16 cellular contexts compared by ENCODE assay signal in genomic region chr6:43937236-43938177, GRCh38.
DNase-seq lines count a peak whose midpoint lies in the region; ATAC-seq and TF ChIP-seq lines count a peak whose summit lies in the region.
"Had no signal": no experiment of that assay in that cellular context is flagged by ENCODE, and none has a peak within 500 bp of the region (broad histone marks: within the 10 kb centered on the region; RNA-seq: fewer than 3 reads in every experiment).

No MANE protein-coding gene starts in this region.

- no peak for TF ChIP-seq POLR2A in IMR-90 (IDR thresholded peaks at IDR 0.05; ENCODE audit: low read depth, low read length)

- H3K23ac ChIP-seq in IMR-90 (ENCODE audit: low read depth, low read length): no peak overlapping the region
- no peak overlapping the region for H3K23ac ChIP-seq in mesendoderm (ENCODE audit: low read length)

- WGBS in IMR-90 (ENCODE audit: extremely low coverage in 2 of 2, insufficient read length in 1 of 2), 2 experiments: 80% methylated on average over 1 of the region's 7 CpGs; no CpG with 5 or more reads in 1 of the 2 experiments
- WGBS in mesendoderm (ENCODE audit: extremely low coverage, insufficient coverage, low lambda C conversion rate): no CpG with 5 or more reads among the region's 7 CpGs

- POLR2A ChIA-PET in IMR-90 (lab: Charles Lee; ENCODE audit: unreplicated experiment): no interaction called here

- no peak overlapping the region for H4K8ac ChIP-seq in IMR-90 (ENCODE audit: low read depth in 2 of 2, low read length in 2 of 2)
- no peak overlapping the region for H4K8ac ChIP-seq in mesendoderm (ENCODE audit: low read depth, low read length)

- H3K18ac ChIP-seq in IMR-90 (ENCODE audit: low read depth, low read length): no peak overlapping the region
- peak overlapping the region; percentile 19 for H3K18ac ChIP-seq in mesendoderm (ENCODE audit: low read length)

- TF ChIP-seq RAD21 in IMR-90 (IDR thresholded peaks at IDR 0.05; ENCODE audit: low read length): no peak

- CTCF ChIA-PET in IMR-90 (lab: Yijun Ruan, JAX): interaction anchor here (0.5 to 1.1 kb wide), 3 partner anchors 10 to 22 kb away, joined by 3 to 4 read pairs (median 3); no protein-coding TSS in a partner anchor

- H4K91ac ChIP-seq in IMR-90 (ENCODE audit: insufficient read depth, low read depth, low read length): no peak overlapping the region

- ATAC-seq in IMR-90 (ENCODE audit: low read depth) (no peak), HG02623 (IDR thresholded peaks at IDR 0.05; ENCODE audit: unreplicated experiment) (no peak)
- ATAC-seq in stimulated activated naive CD8-positive, alpha-beta T cell treated with anti-CD3 and anti-CD28 coated beads, Interleukin-15, Interleukin-2, amounts not matched to agents 100 U/mL and 50 U/mL, for 24 hours: peak; percentile 7
- ATAC-seq: mucosa of descending colon, PC-3 had no signal

- no peaks in the 10 kb centered on the region for H3K9me3 ChIP-seq in IMR-90 (ENCODE audit: control insufficient read depth, insufficient read depth, low read length)
- H3K9me3 ChIP-seq: BLaER1 treated with 17β-estradiol and CSF1 and Interleukin-3, amounts not matched to agents 10 nM and 100 nM; mucosa of descending colon; pancreas had no signal

- H3K4me1 Mint-ChIP-seq in brain: peaks cover 78% of the 10 kb centered on the region
- H3K4me1 Mint-ChIP-seq: immature natural killer cell had no signal

- H3K27me3 ChIP-seq in IMR-90 (ENCODE audit: control insufficient read depth, insufficient read depth, low read length): peaks cover 21% of the 10 kb centered on the region
- H3K27me3 ChIP-seq in mesendoderm (ENCODE audit: insufficient read depth, low read length, poor library complexity): no peaks in the 10 kb centered on the region
- H3K27me3 ChIP-seq: BLaER1 treated with 17β-estradiol and CSF1 and Interleukin-3, amounts not matched to agents 10 nM and 100 nM; pancreas had no signal

- no peak for DNase-seq in IMR-90
- DNase-seq in mesendoderm: peak; percentile 76
- no peak for DNase-seq in stimulated activated naive CD8-positive, alpha-beta T cell treated with anti-CD3 and anti-CD28 coated beads, Interleukin-15, Interleukin-2, amounts not matched to agents 100 U/mL and 50 U/mL, for 24 hours
- no peak for DNase-seq in A172 (ENCODE audit: low spot score)
- DNase-seq in DMS53 treated with DMSO at 0.1 percent for 48 hours (lab: John Stamatoyannopoulos, UW; ENCODE audit: unreplicated experiment): no peak
- DNase-seq: activated CD4-positive, alpha-beta memory T cell treated with anti-CD3 and anti-CD28 coated beads for 36 hours; DMS53; H7; immature natural killer cell; mucosa of descending colon; NCI-H526 treated with DMSO at 0.1 percent for 48 hours; PC-3 had no signal

- no peaks in the 10 kb centered on the region for H4K20me1 ChIP-seq in IMR-90 (ENCODE audit: insufficient read depth, low read length)
- H4K20me1 ChIP-seq: BLaER1 treated with 17β-estradiol and CSF1 and Interleukin-3, amounts not matched to agents 10 nM and 100 nM had no signal

- H3K4me3 ChIP-seq in IMR-90 (ENCODE audit: insufficient read depth, low read depth, low read length) (no peak overlapping the region), mesendoderm (ENCODE audit: low read length) (no peak overlapping the region)
- H3K4me3 ChIP-seq: BLaER1 treated with 17β-estradiol and CSF1 and Interleukin-3, amounts not matched to agents 10 nM and 100 nM; mucosa of descending colon; pancreas had no signal

- no peaks in the 10 kb centered on the region for H3K79me1 ChIP-seq in IMR-90 (ENCODE audit: low read depth in 1 of 2, low read length in 2 of 2)
- H3K79me1 ChIP-seq in mesendoderm (ENCODE audit: low read length): no peaks in the 10 kb centered on the region

- H3K9ac ChIP-seq in IMR-90 (ENCODE audit: low read depth, low read length) (no peak overlapping the region), mesendoderm (ENCODE audit: low read length) (no peak overlapping the region)
- H3K9ac ChIP-seq: BLaER1 treated with 17β-estradiol and CSF1 and Interleukin-3, amounts not matched to agents 10 nM and 100 nM had no signal

- H3K56ac ChIP-seq in IMR-90 (ENCODE audit: extremely low read depth, insufficient read depth, low read length) (no peak overlapping the region), mesendoderm (ENCODE audit: low read length) (peak overlapping the region; percentile 18)

- H3K9me1 ChIP-seq in IMR-90 (ENCODE audit: insufficient read depth, low read length): peaks cover 11% of the 10 kb centered on the region; the same call in 1 of the 2 replicates

- no peak overlapping the region for H3K14ac ChIP-seq in IMR-90 (replicated peaks; ENCODE audit: low read depth, low read length)

- H3K4me2 ChIP-seq in IMR-90 (ENCODE audit: low read depth, low read length) (no peak overlapping the region), mesendoderm (ENCODE audit: low read length) (no peak overlapping the region)
- H3K4me2 ChIP-seq: BLaER1 treated with 17β-estradiol and CSF1 and Interleukin-3, amounts not matched to agents 10 nM and 100 nM had no signal

- dilution Hi-C loops in IMR-90 (cut with HindIII; ENCODE audit: low sequenced_read_pairs, unreplicated experiment): no loop called here

- no peak overlapping the region for H3K27ac ChIP-seq in IMR-90 (ENCODE audit: insufficient read depth, low read length)
- no peak overlapping the region for H3K27ac ChIP-seq in mesendoderm (ENCODE audit: low read depth, low read length)
- H3K27ac ChIP-seq: BLaER1 treated with 17β-estradiol and CSF1 and Interleukin-3, amounts not matched to agents 10 nM and 100 nM; pancreas had no signal

- in situ Hi-C loops in IMR-90 (cut with MboI; ENCODE audit: low sequenced_read_pairs): no loop called here

- H3K79me2 ChIP-seq in mesendoderm (ENCODE audit: control insufficient read depth, insufficient read depth, low read length): no peaks in the 10 kb centered on the region

- no TSS peak for BruUV-seq in IMR-90 (replicated peaks; lab: Mats Ljungman, UMichigan)

- no peak overlapping the region for H2AFZ ChIP-seq in IMR-90 (replicated peaks; ENCODE audit: low read length, poor library complexity)

- H3K27me3 Mint-ChIP-seq in brain: no peaks in the 10 kb centered on the region
- H3K27me3 Mint-ChIP-seq: activated CD4-positive, alpha-beta memory T cell treated with anti-CD3 and anti-CD28 coated beads for 36 hours had no signal

- H3K9me3 Mint-ChIP-seq in brain: peaks cover 0 to 5% (median 0%) of the 10 kb centered on the region in 5 experiments
- H3K9me3 Mint-ChIP-seq: activated CD4-positive, alpha-beta memory T cell treated with anti-CD3 and anti-CD28 coated beads for 36 hours; immature natural killer cell had no signal

- intact Hi-C loops in IMR-90 (cut with micrococcal nuclease): no loop called here

- H4K5ac ChIP-seq in IMR-90 (ENCODE audit: low read depth, low read length) (no peak overlapping the region), mesendoderm (ENCODE audit: low read length) (no peak overlapping the region)

- H2BK120ac ChIP-seq in IMR-90 (ENCODE audit: low read depth, low read length) (no peak overlapping the region; the same call in 1 of the 2 replicates), mesendoderm (ENCODE audit: low read depth, low read length) (no peak overlapping the region)

- H2BK15ac ChIP-seq in IMR-90 (ENCODE audit: low read depth, low read length): no peak overlapping the region
- H2BK15ac ChIP-seq in mesendoderm (replicated peaks; ENCODE audit: low read depth): no peak overlapping the region

- no peaks in the 10 kb centered on the region for H3K36me3 Mint-ChIP-seq in brain
- H3K36me3 Mint-ChIP-seq: activated CD4-positive, alpha-beta memory T cell treated with anti-CD3 and anti-CD28 coated beads for 36 hours; immature natural killer cell had no signal

- H3K36me3 ChIP-seq in IMR-90 (ENCODE audit: control insufficient read depth, insufficient read depth, low read length) (no peaks in the 10 kb centered on the region), mesendoderm (ENCODE audit: control insufficient read depth, insufficient read depth, low read length) (no peaks in the 10 kb centered on the region)
- H3K36me3 ChIP-seq: BLaER1 treated with 17β-estradiol and CSF1 and Interleukin-3, amounts not matched to agents 10 nM and 100 nM; pancreas had no signal

- no peak overlapping the region for H3K4me3 Mint-ChIP-seq in brain
- H3K4me3 Mint-ChIP-seq: activated CD4-positive, alpha-beta memory T cell treated with anti-CD3 and anti-CD28 coated beads for 36 hours; immature natural killer cell had no signal

- H2AK5ac ChIP-seq in IMR-90 (ENCODE audit: low read depth, low read length) (0 out of 2 replicates have a peak overlapping the region, but pooled peaks have one; percentile 14), mesendoderm (ENCODE audit: low read length) (peak overlapping the region; percentile 13)

- H3K27ac Mint-ChIP-seq in brain: peak overlapping the region in 4 of 5 experiments; percentile 11 to 90 (median 60)
- H3K27ac Mint-ChIP-seq: activated CD4-positive, alpha-beta memory T cell treated with anti-CD3 and anti-CD28 coated beads for 36 hours; immature natural killer cell had no signal

- peaks cover 17% of the 10 kb centered on the region for H3K4me1 ChIP-seq in IMR-90 (ENCODE audit: control insufficient read depth, insufficient read depth, low read length)
- peaks cover 10% of the 10 kb centered on the region for H3K4me1 ChIP-seq in mesendoderm (ENCODE audit: control insufficient read depth, low read depth, low read length)
- H3K4me1 ChIP-seq: pancreas had no signal

- no peak for TF ChIP-seq CTCF in IMR-90 (conservative IDR thresholded peaks at IDR 0.05; ENCODE audit: low read depth, low read length)
- no peak for TF ChIP-seq CTCF in brain (conservative IDR thresholded peaks at IDR 0.05)

- H2BK5ac ChIP-seq in IMR-90 (ENCODE audit: low read depth, low read length, poor library complexity, severe bottlenecking) (no peak overlapping the region), mesendoderm (ENCODE audit: low read length) (no peak overlapping the region)

- no peak overlapping the region for H2AK9ac ChIP-seq in IMR-90 (replicated peaks; ENCODE audit: low read depth, low read length, poor library complexity)

- H3K4ac ChIP-seq in IMR-90 (ENCODE audit: low read depth, low read length) (no peak overlapping the region; the same call in 1 of the 2 replicates), mesendoderm (ENCODE audit: low read depth, low read length) (no peak overlapping the region)

- no peak overlapping the region for H2BK20ac ChIP-seq in IMR-90 (ENCODE audit: low read depth, low read length)

TF ChIP-seq in IMR-90, 13 proteins besides CTCF, POLR2A, EP300 and RAD21 (continues in another document):
- no peak for TF ChIP-seq ELK1 (IDR thresholded peaks at IDR 0.05; ENCODE audit: borderline replicate concordance, low read depth, low read length)
- no peak for TF ChIP-seq MAFK (IDR thresholded peaks at IDR 0.05; ENCODE audit: low read depth, low read length)
- TF ChIP-seq NFE2L2 (IDR thresholded peaks at IDR 0.05; ENCODE audit: low read depth, low read length): no peak
